1 cellular context compared by ENCODE assay signal in the genomic region with DNA sequence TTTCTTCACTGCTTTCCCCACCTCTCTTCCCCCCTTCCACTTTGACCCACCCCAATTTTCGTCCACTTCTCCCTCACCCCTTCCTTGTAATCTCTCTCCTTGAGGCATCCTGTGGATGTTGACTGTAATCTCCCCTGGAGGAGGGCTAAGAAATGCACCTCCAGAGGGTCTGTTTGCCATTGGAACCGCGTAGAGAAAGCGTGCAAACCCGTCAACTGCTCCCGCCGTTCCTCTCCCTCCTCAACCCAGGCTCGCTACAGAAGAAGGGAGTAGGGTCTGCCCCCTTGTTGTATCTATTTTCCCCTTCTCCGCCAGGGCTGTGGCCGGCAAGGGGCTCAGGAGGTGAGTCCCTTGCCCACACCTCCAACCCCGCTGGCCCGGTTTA.
A peak's percentile ranks its signal among the peaks of the same experiment; 100 is the strongest.
TF ChIP-seq lines count a peak whose summit lies in the region.

No MANE protein-coding gene starts in this region.

TF ChIP-seq in HepG2, 621 proteins besides CTCF, POLR2A, EP300 and RAD21 (continued from another document):
- TF ChIP-seq, protein P1, sequence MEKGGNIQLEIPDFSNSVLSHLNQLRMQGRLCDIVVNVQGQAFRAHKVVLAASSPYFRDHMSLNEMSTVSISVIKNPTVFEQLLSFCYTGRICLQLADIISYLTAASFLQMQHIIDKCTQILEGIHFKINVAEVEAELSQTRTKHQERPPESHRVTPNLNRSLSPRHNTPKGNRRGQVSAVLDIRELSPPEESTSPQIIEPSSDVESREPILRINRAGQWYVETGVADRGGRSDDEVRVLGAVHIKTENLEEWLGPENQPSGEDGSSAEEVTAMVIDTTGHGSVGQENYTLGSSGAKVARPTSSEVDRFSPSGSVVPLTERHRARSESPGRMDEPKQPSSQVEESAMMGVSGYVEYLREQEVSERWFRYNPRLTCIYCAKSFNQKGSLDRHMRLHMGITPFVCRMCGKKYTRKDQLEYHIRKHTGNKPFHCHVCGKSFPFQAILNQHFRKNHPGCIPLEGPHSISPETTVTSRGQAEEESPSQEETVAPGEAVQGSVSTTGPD (CRISPR knock-in tag; IDR thresholded peaks at IDR 0.05), result no peak
- TF ChIP-seq LCORL (IDR thresholded peaks at IDR 0.05), result no peak
- 0 out of 2 replicates have a peak, but pooled peaks have one; percentile 1 for TF ChIP-seq LCORL (CRISPR knock-in tag; IDR thresholded peaks at IDR 0.05)
- TF ChIP-seq, protein P2, sequence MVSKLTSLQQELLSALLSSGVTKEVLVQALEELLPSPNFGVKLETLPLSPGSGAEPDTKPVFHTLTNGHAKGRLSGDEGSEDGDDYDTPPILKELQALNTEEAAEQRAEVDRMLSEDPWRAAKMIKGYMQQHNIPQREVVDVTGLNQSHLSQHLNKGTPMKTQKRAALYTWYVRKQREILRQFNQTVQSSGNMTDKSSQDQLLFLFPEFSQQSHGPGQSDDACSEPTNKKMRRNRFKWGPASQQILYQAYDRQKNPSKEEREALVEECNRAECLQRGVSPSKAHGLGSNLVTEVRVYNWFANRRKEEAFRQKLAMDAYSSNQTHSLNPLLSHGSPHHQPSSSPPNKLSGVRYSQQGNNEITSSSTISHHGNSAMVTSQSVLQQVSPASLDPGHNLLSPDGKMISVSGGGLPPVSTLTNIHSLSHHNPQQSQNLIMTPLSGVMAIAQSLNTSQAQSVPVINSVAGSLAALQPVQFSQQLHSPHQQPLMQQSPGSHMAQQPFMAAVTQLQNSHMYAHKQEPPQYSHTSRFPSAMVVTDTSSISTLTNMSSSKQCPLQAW (CRISPR knock-in tag; IDR thresholded peaks at IDR 0.05), result peak; percentile 32; the same call in 1 of the 2 replicates
- no peak for TF ChIP-seq ARHGAP35 (CRISPR knock-in tag; IDR thresholded peaks at IDR 0.05; ENCODE audit: borderline replicate concordance)
- no peak for TF ChIP-seq ZNF761 (CRISPR knock-in tag; conservative IDR thresholded peaks at IDR 0.05)
